In genomic region chr1:152577168-152577567, GRCh38 we compare ENCODE assay signal across 22 cellular contexts. TPM values are rescaled to one million over a fixed set of nuclear protein-coding genes. Genes with fewer than 3 reads are reported as not detected.
DNase-seq lines count a peak whose midpoint lies in the region; ATAC-seq, FAIRE-seq and TF ChIP-seq lines count a peak whose summit lies in the region.
"Had no signal": no experiment of that assay in that cellular context is flagged by ENCODE, and none has a peak within 500 bp of the region (broad histone marks: within the 10 kb centered on the region; RNA-seq: fewer than 3 reads in every experiment).

No MANE protein-coding gene starts in this region.

- H3K36me3 ChIP-seq in astrocyte (ENCODE audit: insufficient read depth, low read length), result no peaks in the 10 kb centered on the region
- H3K36me3 ChIP-seq in transverse colon, result no peaks in the 10 kb centered on the region
- H3K36me3 ChIP-seq: suprapubic skin had no signal

- H3K4me1 ChIP-seq in astrocyte (ENCODE audit: insufficient read depth, low read length) (no peaks in the 10 kb centered on the region), transverse colon (no peaks in the 10 kb centered on the region)
- H3K4me1 ChIP-seq: suprapubic skin had no signal

- no peak overlapping the region for H3K9ac ChIP-seq in astrocyte (ENCODE audit: low read length)

- H3K4me3 ChIP-seq in astrocyte (ENCODE audit: insufficient read depth, low read depth, low read length), result no peak overlapping the region
- no peak overlapping the region for H3K4me3 ChIP-seq in transverse colon
- H3K4me3 ChIP-seq: lung, suprapubic skin had no signal

- H4K20me1 ChIP-seq in astrocyte (ENCODE audit: insufficient read depth, low read length), result no peaks in the 10 kb centered on the region

- no peaks in the 10 kb centered on the region for H3K79me2 ChIP-seq in astrocyte (ENCODE audit: insufficient read depth, low read length)

- H3K9me3 Mint-ChIP-seq in astrocyte (ENCODE audit: unreplicated experiment), result no peaks in the 10 kb centered on the region

- H3K4me3 Mint-ChIP-seq in astrocyte (ENCODE audit: unreplicated experiment), result no peak overlapping the region
- H3K4me3 Mint-ChIP-seq: naive B cell had no signal

- DNase-seq in stimulated activated CD4-positive, alpha-beta T cell treated with anti-CD3 and anti-CD28 coated beads, Interleukin-1b, Interleukin-23, amount 100 ng/mL, for 48 hours, result peak; percentile 21
- no peak for DNase-seq in stimulated activated CD4-positive, alpha-beta T cell treated with anti-CD3 and anti-CD28 coated beads, Interleukin-4, amount 100 ng/mL, for 4 hours
- DNase-seq in astrocyte (ENCODE audit: low read depth) (no peak), left lobe of liver (ENCODE audit: low spot score) (no peak), NCI-H187 (lab: John Stamatoyannopoulos, UW) (no peak), caudate nucleus (lab: John Stamatoyannopoulos, UW) (no peak), transverse colon (no peak)
- DNase-seq: activated gamma-delta T cell, aorta, DMS79 treated with DMSO at 0.1 percent for 48 hours, naive B cell, NCI-H2029, NCI-H510A had no signal

- no peak overlapping the region for H3K4me2 ChIP-seq in astrocyte (ENCODE audit: low read length)

- no peak for TF ChIP-seq EP300 in transverse colon (IDR thresholded peaks at IDR 0.05; ENCODE audit: low read depth)

- 80% methylated on average over 2 of the region's 2 CpGs; no CpG with 5 or more reads in 1 of the 2 donors for WGBS in transverse colon (ENCODE audit: low coverage in 1 of 2), 2 donors

- in situ Hi-C loops in transverse colon (cut with MboI; ENCODE audit: low pct_ligation_motif_present in 1 of 4, low pct_unique_long_range_greater_than_20kb in 1 of 4, low sequenced_read_pairs in 3 of 4), result loop anchor here in 1 of 4 donors (10.0 kb wide), 1 partner anchor 58 kb away; no protein-coding TSS in a partner anchor

- H2AFZ ChIP-seq in astrocyte (ENCODE audit: low read depth, low read length), result no peak overlapping the region

- TF ChIP-seq POLR2A in transverse colon (IDR thresholded peaks at IDR 0.05), result no peak

- H3K27me3 ChIP-seq in astrocyte (ENCODE audit: insufficient read depth, low read length) (no peaks in the 10 kb centered on the region), transverse colon (no peaks in the 10 kb centered on the region)
- H3K27me3 ChIP-seq: suprapubic skin had no signal

- FAIRE-seq in astrocyte (lab: Jason Lieb, UNC), result no peak

- H3K27ac ChIP-seq in astrocyte (ENCODE audit: low read depth, low read length), result no peak overlapping the region
- no peak overlapping the region for H3K27ac ChIP-seq in caudate nucleus (ENCODE audit: low read depth, low read length)
- no peak overlapping the region for H3K27ac ChIP-seq in transverse colon
- H3K27ac ChIP-seq: suprapubic skin, VCaP had no signal

- H3K36me3 Mint-ChIP-seq in astrocyte (ENCODE audit: low read depth, unreplicated experiment), result no peaks in the 10 kb centered on the region
- H3K36me3 Mint-ChIP-seq: naive B cell had no signal

- TF ChIP-seq CTCF in astrocyte (IDR thresholded peaks at IDR 0.05; ENCODE audit: insufficient read depth, low read depth, low read length) (no peak), transverse colon (IDR thresholded peaks at IDR 0.05) (no peak)

- intact Hi-C loops in transverse colon (cut with DNase I; ENCODE audit: low total_unique reads), result no loop called here

- H3K4me1 Mint-ChIP-seq in astrocyte (ENCODE audit: low read depth, unreplicated experiment), result peaks cover 8% of the 10 kb centered on the region
- H3K4me1 Mint-ChIP-seq: naive B cell had no signal

- H3K9me3 ChIP-seq in astrocyte (ENCODE audit: insufficient read depth, low read depth, low read length) (no peaks in the 10 kb centered on the region), transverse colon (no peaks in the 10 kb centered on the region)
- H3K9me3 ChIP-seq: suprapubic skin had no signal

- H3K27me3 Mint-ChIP-seq in astrocyte (ENCODE audit: low read depth, unreplicated experiment), result peaks cover 4% of the 10 kb centered on the region

- peak; percentile 50 for ATAC-seq in HG03095 (IDR thresholded peaks at IDR 0.05; ENCODE audit: unreplicated experiment)
- no peak for ATAC-seq in left lobe of liver
- ATAC-seq: Right ventricle myocardium inferior, sciatic nerve had no signal

- H3K27ac Mint-ChIP-seq in astrocyte (ENCODE audit: unreplicated experiment), result peak overlapping the region; percentile 29

RNA-seq across cellular contexts. Expression of gene LCE3D, which starts 3.1 kb away (rescaled TPM):
- total RNA-seq in astrocyte, result not detected in 2 replicates
- total RNA-seq in left lobe of liver, result not detected
- total RNA-seq in transverse colon, result not detected
- total RNA-seq: activated CD8-positive, alpha-beta memory T cell treated with anti-CD3 and anti-CD28 coated beads for 36 hours; aorta; lung; M059J; osteocyte; Right ventricle myocardium inferior; sciatic nerve had no signal

RNA-seq across cellular contexts. Expression of gene LCE3E, which starts 10.6 kb away (rescaled TPM):
- total RNA-seq in astrocyte (not detected in 2 replicates), left lobe of liver (not detected), transverse colon (not detected)
- total RNA-seq: activated CD8-positive, alpha-beta memory T cell treated with anti-CD3 and anti-CD28 coated beads for 36 hours; aorta; lung; M059J; osteocyte; Right ventricle myocardium inferior; sciatic nerve had no signal

RNA-seq across cellular contexts. Expression of gene LCE3C, which starts 22.9 kb away (rescaled TPM):
- total RNA-seq in astrocyte (not detected in 2 replicates), left lobe of liver (not detected), transverse colon (not detected)
- total RNA-seq: activated CD8-positive, alpha-beta memory T cell treated with anti-CD3 and anti-CD28 coated beads for 36 hours; aorta; lung; M059J; osteocyte; Right ventricle myocardium inferior; sciatic nerve; suprapubic skin had no signal

RNA-seq across cellular contexts. Expression of gene LCE3B, which starts 36.4 kb away (rescaled TPM):
- total RNA-seq in astrocyte (not detected in 2 replicates), left lobe of liver (not detected), transverse colon (not detected)
- total RNA-seq: activated CD8-positive, alpha-beta memory T cell treated with anti-CD3 and anti-CD28 coated beads for 36 hours; aorta; lung; M059J; osteocyte; Right ventricle myocardium inferior; sciatic nerve; suprapubic skin had no signal

RNA-seq across cellular contexts. Expression of gene LCE3A, which starts 45.7 kb away (rescaled TPM):
- not detected in 2 replicates for total RNA-seq in astrocyte
- not detected for total RNA-seq in left lobe of liver
- not detected for total RNA-seq in transverse colon
- total RNA-seq: activated CD8-positive, alpha-beta memory T cell treated with anti-CD3 and anti-CD28 coated beads for 36 hours; aorta; lung; M059J; osteocyte; Right ventricle myocardium inferior; sciatic nerve; suprapubic skin had no signal
